Comparison of ENCODE assay signal across 1 cellular context in genomic region chr12:32502693-32503510, GRCh38.
TF ChIP-seq lines count a peak whose summit lies in the region.

No MANE protein-coding gene starts in this region.

TF ChIP-seq in GM23338, 12 proteins besides CTCF, POLR2A, EP300 and RAD21 (continued from another document):
- TF ChIP-seq ZNF462 (CRISPR knock-in tag; IDR thresholded peaks at IDR 0.05) (no peak), NANOG (IDR thresholded peaks at IDR 0.05; ENCODE audit: borderline replicate concordance) (no peak), POLR2AphosphoS5 (IDR thresholded peaks at IDR 0.05; ENCODE audit: low read depth) (no peak), ZNF114 (CRISPR knock-in tag; IDR thresholded peaks at IDR 0.05) (no peak), ETS1 (IDR thresholded peaks at IDR 0.05) (no peak), EZH2 (IDR thresholded peaks at IDR 0.05; ENCODE audit: low read depth, unreplicated experiment) (no peak)
